Comparison of ENCODE assay signal across 12 cellular contexts in genomic region chr9:94819161-94819677, GRCh38.
DNase-seq lines count a peak whose midpoint lies in the region; ATAC-seq lines count a peak whose summit lies in the region.
"Had no signal": no experiment of that assay in that cellular context is flagged by ENCODE, and none has a peak within 500 bp of the region (broad histone marks: within the 10 kb centered on the region; RNA-seq: fewer than 3 reads in every experiment).

No MANE protein-coding gene starts in this region.

- peak overlapping the region; percentile 94 for H2BK5ac ChIP-seq in trophoblast cell (ENCODE audit: low read depth, low read length, poor library complexity)

- H3K4ac ChIP-seq in trophoblast cell (ENCODE audit: low read depth, low read length), result peak overlapping the region; percentile 81

- no peak overlapping the region for H3K4me2 ChIP-seq in trophoblast cell (ENCODE audit: low read length)

- intact Hi-C loops in Right ventricle myocardium inferior (cut with DNase I) (no loop called here), cardiac septum (cut with DNase I) (no loop called here), right cardiac atrium (cut with DNase I) (no loop called here)

- H2AK5ac ChIP-seq in trophoblast cell (ENCODE audit: low read length), result peak overlapping the region; percentile 56

- peak overlapping the region; percentile 47 for H4K91ac ChIP-seq in trophoblast cell (ENCODE audit: low read depth, low read length)

- H2BK12ac ChIP-seq in trophoblast cell (ENCODE audit: low read length), result peak overlapping the region; percentile 50

- peak overlapping the region; percentile 75 for H3K14ac ChIP-seq in trophoblast cell (ENCODE audit: low read length)

- H4K12ac ChIP-seq in trophoblast cell (ENCODE audit: low read depth, low read length), result no peak overlapping the region

- H3K27ac ChIP-seq in right cardiac atrium (ENCODE audit: low read length), result peak overlapping the region; percentile 64
- peak overlapping the region; percentile 86 for H3K27ac ChIP-seq in trophoblast cell (ENCODE audit: low read depth, low read length)

- DNase-seq in Right ventricle myocardium inferior (ENCODE audit: missing footprints), result no peak
- DNase-seq in cardiac septum (ENCODE audit: low spot score), result no peak
- DNase-seq in right cardiac atrium, result peak; percentile 62 to 79 (median 77)
- peak; percentile 91 to 92 for DNase-seq in trophoblast cell
- DNase-seq in activated naive CD4-positive, alpha-beta T cell treated with Interleukin-2 at 50 U/mL for 16 hours, result no peak
- DNase-seq: activated naive CD8-positive, alpha-beta T cell treated with anti-CD3 and anti-CD28 coated beads, Interleukin-2, amount 10 ng/mL, durations not matched to agents 7 days and 5 days; left colon; NCI-H1930 had no signal

- ATAC-seq in Right ventricle myocardium inferior (peak; percentile 73), right cardiac atrium (peak; percentile 69 to 79), GM19397 (IDR thresholded peaks at IDR 0.05; ENCODE audit: unreplicated experiment) (no peak), GM21528 (IDR thresholded peaks at IDR 0.05; ENCODE audit: low FRiP score, unreplicated experiment) (no peak), HG03378 (IDR thresholded peaks at IDR 0.05; ENCODE audit: unreplicated experiment) (no peak)
- ATAC-seq: K562, left colon had no signal

- no peak overlapping the region for H3K9ac ChIP-seq in trophoblast cell (ENCODE audit: low read length)

- no peaks in the 10 kb centered on the region for H3K36me3 ChIP-seq in trophoblast cell (ENCODE audit: control insufficient read depth in 1 of 2, insufficient read depth in 2 of 2, low read length in 2 of 2)

- H3K4me3 ChIP-seq in right cardiac atrium (ENCODE audit: low read length), result no peak overlapping the region
- no peak overlapping the region for H3K4me3 ChIP-seq in trophoblast cell (ENCODE audit: low read depth, low read length)
- H3K4me3 ChIP-seq: K562 had no signal

- peaks cover 3% of the 10 kb centered on the region for H3K79me2 ChIP-seq in trophoblast cell (ENCODE audit: control insufficient read depth, insufficient read depth, low read length, poor library complexity)

- peaks cover 24% of the 10 kb centered on the region for H3K79me1 ChIP-seq in trophoblast cell (ENCODE audit: low read length)

- 37% methylated on average over 8 of the region's 8 CpGs for WGBS in right cardiac atrium
- no CpG with 5 or more reads among the region's 8 CpGs for WGBS in trophoblast cell (ENCODE audit: extremely low coverage, insufficient coverage, insufficient read length)

- peak overlapping the region; percentile 56 for H3K18ac ChIP-seq in trophoblast cell (ENCODE audit: low read length)

- peak overlapping the region; percentile 57 for H2AFZ ChIP-seq in trophoblast cell (ENCODE audit: insufficient read depth, low read length, poor library complexity)

- H3K9me3 ChIP-seq in right cardiac atrium (ENCODE audit: control insufficient read depth, low read length) (no peaks in the 10 kb centered on the region), trophoblast cell (ENCODE audit: insufficient read depth, low read depth, low read length) (no peaks in the 10 kb centered on the region)

- H3K23ac ChIP-seq in trophoblast cell (ENCODE audit: low read length), result no peak overlapping the region

- H3K4me1 ChIP-seq in right cardiac atrium (ENCODE audit: control insufficient read depth, insufficient read depth, low read length), result peaks cover 3% of the 10 kb centered on the region
- peaks cover 19 to 21% of the 10 kb centered on the region in 2 experiments for H3K4me1 ChIP-seq in trophoblast cell (ENCODE audit: control insufficient read depth in 1 of 2, insufficient read depth in 2 of 2, low read length in 2 of 2)

- H3K27me3 ChIP-seq in right cardiac atrium (ENCODE audit: control insufficient read depth, insufficient read depth) (no peaks in the 10 kb centered on the region), trophoblast cell (ENCODE audit: insufficient read depth, low read length) (no peaks in the 10 kb centered on the region)

- H4K8ac ChIP-seq in trophoblast cell (ENCODE audit: low read depth, low read length), result peak overlapping the region; percentile 2

- H2BK120ac ChIP-seq in trophoblast cell (ENCODE audit: insufficient read depth, low read length, poor library complexity), result peak overlapping the region; percentile 15

Comparison
In these comparisons a context has a peak if more than half of its experiments do, and no peak if none do; other contexts are left out.
1. DNase-seq: peak in right cardiac atrium (3 of 3) and trophoblast cell (2 of 2); none in Right ventricle myocardium inferior (single experiment), cardiac septum (single experiment) and activated naive CD4-positive, alpha-beta T cell treated with Interleukin-2 at 50 U/mL for 16 hours (single experiment).
2. ATAC-seq: peak in Right ventricle myocardium inferior (single experiment) and right cardiac atrium (2 of 2); none in GM19397 (single experiment), GM21528 (single experiment) and HG03378 (single experiment).